Comparison of ENCODE assay signal across 17 cellular contexts in genomic region chr2:85008252-85008651, GRCh38. TPM values are rescaled to one million over a fixed set of nuclear protein-coding genes. Genes with fewer than 3 reads are reported as not detected.
A peak's percentile ranks its signal among the peaks of the same experiment; 100 is the strongest.
DNase-seq lines count a peak whose midpoint lies in the region; ATAC-seq, FAIRE-seq and TF ChIP-seq lines count a peak whose summit lies in the region.
"Had no signal": no experiment of that assay in that cellular context is flagged by ENCODE, and none has a peak within 500 bp of the region (broad histone marks: within the 10 kb centered on the region; RNA-seq: fewer than 3 reads in every experiment).

No MANE protein-coding gene starts in this region.

- peaks cover 56% of the 10 kb centered on the region for H3K36me3 Mint-ChIP-seq in activated CD4-positive, alpha-beta T cell treated with anti-CD3 and anti-CD28 coated beads for 36 hours (ENCODE audit: low read depth)
- H3K36me3 Mint-ChIP-seq in immature natural killer cell, result peaks cover 5 to 13% (median 11%) of the 10 kb centered on the region in 3 donors

- intact Hi-C loops in activated CD4-positive, alpha-beta T cell treated with anti-CD3 and anti-CD28 coated beads for 36 hours (cut with DNase I, micrococcal nuclease), result no loop called here

- H3K4me1 Mint-ChIP-seq in activated CD4-positive, alpha-beta T cell treated with anti-CD3 and anti-CD28 coated beads for 36 hours, result peaks cover 77% of the 10 kb centered on the region
- H3K4me1 Mint-ChIP-seq in immature natural killer cell, result peaks cover 66 to 77% of the 10 kb centered on the region in 2 donors

- H3K27ac Mint-ChIP-seq in activated CD4-positive, alpha-beta T cell treated with anti-CD3 and anti-CD28 coated beads for 36 hours, result peak overlapping the region; percentile 89
- no peak overlapping the region for H3K27ac Mint-ChIP-seq in immature natural killer cell

- no peak for TF ChIP-seq CTCF in coronary artery (IDR thresholded peaks at IDR 0.05)

- peaks cover 10% of the 10 kb centered on the region for H3K9me3 Mint-ChIP-seq in activated CD4-positive, alpha-beta T cell treated with anti-CD3 and anti-CD28 coated beads for 36 hours (ENCODE audit: low read depth)
- no peaks in the 10 kb centered on the region for H3K9me3 Mint-ChIP-seq in immature natural killer cell

- peak; percentile 97 for FAIRE-seq in G401.6 (lab: Jason Lieb, UNC)
- FAIRE-seq in colon (lab: Jason Lieb, UNC), result peak; percentile 70
- FAIRE-seq in small intestine (lab: Jason Lieb, UNC), result peak; percentile 96
- FAIRE-seq: H54, HepG2 had no signal

- H3K36me3 ChIP-seq in small intestine (ENCODE audit: control insufficient read depth in 2 of 2, insufficient read depth in 2 of 2, low read length in 2 of 2), result no peaks in the 10 kb centered on the region

- no peak for ATAC-seq in activated CD4-positive, alpha-beta T cell treated with anti-CD3 and anti-CD28 coated beads for 36 hours
- ATAC-seq in GM18907 (IDR thresholded peaks at IDR 0.05; ENCODE audit: unreplicated experiment), result no peak
- ATAC-seq: HepG2 had no signal

- H3K27ac ChIP-seq in small intestine (ENCODE audit: low read depth in 1 of 2, low read length in 1 of 2), result no peak overlapping the region
- no peak overlapping the region for H3K27ac ChIP-seq in coronary artery

- CTCF ChIA-PET in activated CD4-positive, alpha-beta T cell treated with anti-CD3 and anti-CD28 coated beads for 36 hours (lab: Charles Lee), result no interaction called here

- no peak overlapping the region for H3K4me3 Mint-ChIP-seq in activated CD4-positive, alpha-beta T cell treated with anti-CD3 and anti-CD28 coated beads for 36 hours
- no peak overlapping the region for H3K4me3 Mint-ChIP-seq in immature natural killer cell
- H3K4me3 Mint-ChIP-seq: CD4-positive, CD25-positive, alpha-beta regulatory T cell had no signal

- POLR2A ChIA-PET in activated CD4-positive, alpha-beta T cell treated with anti-CD3 and anti-CD28 coated beads for 36 hours (lab: Charles Lee), result no interaction called here

- no peak overlapping the region for H3K4me3 ChIP-seq in small intestine (ENCODE audit: low read depth in 1 of 2, low read length in 2 of 2)
- no peak overlapping the region for H3K4me3 ChIP-seq in coronary artery

- H3K27me3 ChIP-seq in small intestine (ENCODE audit: control insufficient read depth in 2 of 2, insufficient read depth in 2 of 2, low read length in 2 of 2), result no peaks in the 10 kb centered on the region

- WGBS in small intestine, 3 donors, result 91 to 95% (median 95%) methylated on average over 2 of the region's 2 CpGs

- peaks cover 0 to 3% of the 10 kb centered on the region in 2 donors for H3K4me1 ChIP-seq in small intestine (ENCODE audit: control insufficient read depth in 2 of 2, insufficient read depth in 1 of 2, low read depth in 1 of 2, low read length in 1 of 2)
- H3K4me1 ChIP-seq: Caco-2 had no signal

- DNase-seq in activated CD4-positive, alpha-beta T cell treated with anti-CD3 and anti-CD28 coated beads for 36 hours, result no peak
- no peak for DNase-seq in activated CD4-positive, alpha-beta T cell treated with anti-CD3 and anti-CD28 coated beads for 48 hours
- DNase-seq in small intestine (no peak), immature natural killer cell (no peak), coronary artery (ENCODE audit: low spot score) (no peak)
- DNase-seq: Caco-2; CD4-positive, CD25-positive, alpha-beta regulatory T cell; NCI-H1105 treated with DMSO at 0.1 percent for 48 hours; NCI-H1694; NCI-H2081 treated with DMSO at 0.1 percent for 48 hours; NCI-H510A treated with DMSO at 0.1 percent for 48 hours; NCI-H774 had no signal

- H3K27me3 Mint-ChIP-seq in activated CD4-positive, alpha-beta T cell treated with anti-CD3 and anti-CD28 coated beads for 36 hours, result no peaks in the 10 kb centered on the region
- H3K27me3 Mint-ChIP-seq in immature natural killer cell (ENCODE audit: low read depth in 3 of 3), result no peaks in the 10 kb centered on the region
- H3K27me3 Mint-ChIP-seq: CD4-positive, CD25-positive, alpha-beta regulatory T cell had no signal

- no peaks in the 10 kb centered on the region for H3K9me3 ChIP-seq in small intestine (ENCODE audit: control insufficient read depth, low read depth)
- H3K9me3 ChIP-seq: Caco-2 had no signal

RNA-seq across cellular contexts. Expression of gene KCMF1, which starts 37.3 kb away (rescaled TPM):
- total RNA-seq in activated CD4-positive, alpha-beta T cell treated with anti-CD3 and anti-CD28 coated beads for 36 hours, result 10 to 100 TPM; 78.1 to 98.5 TPM
- polyA plus RNA-seq in small intestine, result 10 to 100 TPM; 31.9 to 58.9 (median 51.7) TPM
- 10 to 100 TPM; 19.4 to 29.2 (median 25.5) TPM for polyA plus RNA-seq in immature natural killer cell
